In genomic region chr19:41862445-41862986, GRCh38 we compare ENCODE assay signal across 14 cellular contexts. TPM values are rescaled to one million over a fixed set of nuclear protein-coding genes. Genes with fewer than 3 reads are reported as not detected.
DNase-seq lines count a peak whose midpoint lies in the region; ATAC-seq, FAIRE-seq and TF ChIP-seq lines count a peak whose summit lies in the region.
"Had no signal": no experiment of that assay in that cellular context is flagged by ENCODE, and none has a peak within 500 bp of the region (broad histone marks: within the 10 kb centered on the region; RNA-seq: fewer than 3 reads in every experiment).

No MANE protein-coding gene starts in this region.

- RAD21 ChIA-PET in GM12878 (lab: Charles Lee; ENCODE audit: unreplicated experiment): interaction anchor here (1.0 to 1.4 kb wide), 3 partner anchors 11 to 83 kb away, joined by 3 to 7 read pairs (median 5); partner anchors contain the start of gene CD79A

- no peak for ATAC-seq in CD4-positive, alpha-beta T cell (ENCODE audit: poor library complexity)
- ATAC-seq in GM12878: no peak
- no peak for ATAC-seq in naive thymus-derived CD4-positive, alpha-beta T cell
- no peak for ATAC-seq in gastrocnemius medialis
- ATAC-seq: heart left ventricle had no signal

- H3K4me1 ChIP-seq in GM12878 (ENCODE audit: control insufficient read depth, insufficient read depth, low read length) (peaks cover 34% of the 10 kb centered on the region), gastrocnemius medialis (peaks cover 26 to 37% of the 10 kb centered on the region in 2 donors)
- peaks cover 44 to 46% of the 10 kb centered on the region in 2 donors for H3K4me1 ChIP-seq in naive thymus-derived CD4-positive, alpha-beta T cell (ENCODE audit: control insufficient read depth in 2 of 2, insufficient read depth in 2 of 2, low read length in 2 of 2)

- peak overlapping the region; percentile 73 for H3K4me3 Mint-ChIP-seq in CD4-positive, alpha-beta T cell
- H3K4me3 Mint-ChIP-seq in naive thymus-derived CD4-positive, alpha-beta T cell: peak overlapping the region; percentile 52 to 95 (median 90)

- no TSS peak for BruUV-seq in GM12878 (replicated peaks; lab: Mats Ljungman, UMichigan)

- DNase-seq in CD4-positive, alpha-beta T cell: no peak
- no peak for DNase-seq in GM12878 (ENCODE audit: low read depth, low spot score)
- no peak for DNase-seq in naive thymus-derived CD4-positive, alpha-beta T cell
- DNase-seq in effector CD8-positive, alpha-beta T cell (lab: John Stamatoyannopoulos, UW): no peak
- DNase-seq in NCI-H510A treated with DMSO at 0.1 percent for 48 hours (lab: John Stamatoyannopoulos, UW): no peak
- DNase-seq in HK-2 (ENCODE audit: unreplicated experiment): no peak
- DNase-seq in gastrocnemius medialis: no peak
- DNase-seq: activated gamma-delta T cell treated with Interleukin-2 at 50 U/mL for 16 hours, GDM1, heart left ventricle, thyroid gland had no signal

- H3K36me3 Mint-ChIP-seq in CD4-positive, alpha-beta T cell (ENCODE audit: low read depth): peaks cover 60% of the 10 kb centered on the region
- H3K36me3 Mint-ChIP-seq in naive thymus-derived CD4-positive, alpha-beta T cell: peaks cover 4 to 48% (median 19%) of the 10 kb centered on the region in 5 donors

- TF ChIP-seq POLR2A in GM12878 (IDR thresholded peaks at IDR 0.05; ENCODE audit: low read depth, low read length) (no peak; the same call in 1 of the 2 replicates), gastrocnemius medialis (IDR thresholded peaks at IDR 0.05) (no peak)

- no peak for TF ChIP-seq CTCF in CD4-positive, alpha-beta T cell (IDR thresholded peaks at IDR 0.05)
- TF ChIP-seq CTCF in GM12878 (IDR thresholded peaks at IDR 0.05 in 2 of 3, conservative IDR thresholded peaks at IDR 0.05 in 1 of 3; ENCODE audit: control insufficient read depth in 2 of 3, extremely low read depth in 1 of 3, insufficient read depth in 1 of 3, low read depth in 3 of 3, low read length in 3 of 3) (no peak), gastrocnemius medialis (IDR thresholded peaks at IDR 0.05 in 4 of 5, conservative IDR thresholded peaks at IDR 0.05 in 1 of 5) (no peak)

- no peak for TF ChIP-seq RAD21 in GM12878 (IDR thresholded peaks at IDR 0.05; ENCODE audit: insufficient read depth, low read depth, low read length)

- in situ Hi-C loops in GM12878 (cut with MboI): no loop called here
- in situ Hi-C loops in gastrocnemius medialis (cut with MboI; ENCODE audit: low sequenced_read_pairs in 4 of 4): loop anchor here in 2 of 4 donors (5.0 to 10.0 kb wide), 2 partner anchors 80 to 92 kb away; partner anchors contain the start of gene RABAC1 (in 1 of the 2)

- peaks cover 70% of the 10 kb centered on the region for H3K79me2 ChIP-seq in GM12878 (ENCODE audit: control insufficient read depth, insufficient read depth, low read length)

- CTCF ChIA-PET in CD4-positive, alpha-beta T cell (lab: Charles Lee): interaction anchor here (1.2 to 3.1 kb wide), 4 partner anchors 11 to 97 kb away, joined by 3 to 12 read pairs (median 6); partner anchors contain the start of gene RABAC1
- CTCF ChIA-PET in GM12878 (lab: Yijun Ruan, JAX): interaction anchor here (0.7 to 4.4 kb wide), 10 partner anchors 10 to 99 kb away, joined by 3 to 30 read pairs (median 4); partner anchors contain the start of gene RABAC1
- CTCF ChIA-PET in naive thymus-derived CD4-positive, alpha-beta T cell (lab: Charles Lee): interaction anchor here (0.6 to 1.5 kb wide), 6 partner anchors 8 to 90 kb away, joined by 3 to 8 read pairs (median 4); no protein-coding TSS in a partner anchor

- intact Hi-C loops in CD4-positive, alpha-beta T cell (cut with DNase I, micrococcal nuclease): no loop called here
- intact Hi-C loops in GM12878 (cut with micrococcal nuclease; ENCODE audit: unreplicated experiment) (no loop called here), gastrocnemius medialis (cut with DNase I; ENCODE audit: low total_unique reads) (loop anchor here (5.0 to 10.0 kb wide), 3 partner anchors 215 to 462 kb away; partner anchors contain the start of genes DEDD2, MEGF8 and ZNF574)
- intact Hi-C loops in naive thymus-derived CD4-positive, alpha-beta T cell (cut with micrococcal nuclease): no loop called here

- H3K9ac ChIP-seq in GM12878 (ENCODE audit: control insufficient read depth, insufficient read depth, low read length): peak overlapping the region; percentile 100

- SMC1A ChIA-PET in GM12878 (lab: Charles Lee; ENCODE audit: uncharacterized antibody, unreplicated experiment): interaction anchor here (0.6 to 1.6 kb wide), 3 partner anchors 10 to 90 kb away, joined by 3 to 8 read pairs (median 3); no protein-coding TSS in a partner anchor

- H3K9me3 ChIP-seq in CD4-positive, alpha-beta T cell (ENCODE audit: control insufficient read depth, low read length): no peaks in the 10 kb centered on the region
- H3K9me3 ChIP-seq in KOPT-K1 (ENCODE audit: insufficient read depth, low read length, poor library complexity, severe bottlenecking) (no peaks in the 10 kb centered on the region), GM12878 (replicated peaks; ENCODE audit: control insufficient read depth, insufficient read depth, low read length) (no peaks in the 10 kb centered on the region), gastrocnemius medialis (no peaks in the 10 kb centered on the region)
- H3K9me3 ChIP-seq in naive thymus-derived CD4-positive, alpha-beta T cell (ENCODE audit: control insufficient read depth in 2 of 3, low read length in 3 of 3): no peaks in the 10 kb centered on the region
- H3K9me3 ChIP-seq: heart left ventricle, right atrium auricular region, thyroid gland had no signal

- H3K27ac ChIP-seq in CD4-positive, alpha-beta T cell (ENCODE audit: low read depth, low read length): no peak overlapping the region
- H3K27ac ChIP-seq in KOPT-K1 (ENCODE audit: low read depth, low read length, poor library complexity, severe bottlenecking): peak overlapping the region; percentile 94
- H3K27ac ChIP-seq in GM12878 (ENCODE audit: control insufficient read depth, insufficient read depth): no peak overlapping the region; the same call in 1 of the 2 replicates
- peak overlapping the region; percentile 89 for H3K27ac ChIP-seq in naive thymus-derived CD4-positive, alpha-beta T cell (ENCODE audit: low read depth, low read length)
- H3K27ac ChIP-seq in gastrocnemius medialis: no peak overlapping the region
- H3K27ac ChIP-seq: right atrium auricular region, thyroid gland had no signal

- H4K20me1 ChIP-seq in GM12878 (ENCODE audit: control insufficient read depth, insufficient read depth): peaks cover 22% of the 10 kb centered on the region

- no peak for TF ChIP-seq EP300 in GM12878 (IDR thresholded peaks at IDR 0.05; ENCODE audit: borderline replicate concordance in 1 of 2, control insufficient read depth in 1 of 2, low read depth in 2 of 2, low read length in 2 of 2)

- POLR2A ChIA-PET in CD4-positive, alpha-beta T cell (lab: Charles Lee): interaction anchor here (1.0 to 2.4 kb wide), 4 partner anchors 9 to 25 kb away, joined by 3 to 21 read pairs (median 4); no protein-coding TSS in a partner anchor
- POLR2A ChIA-PET in GM12878 (lab: Charles Lee): interaction anchor here (0.8 to 2.4 kb wide), 4 partner anchors 9 to 24 kb away, joined by 3 to 14 read pairs (median 7); partner anchors contain the start of gene CD79A
- POLR2A ChIA-PET in naive thymus-derived CD4-positive, alpha-beta T cell (lab: Charles Lee): interaction anchor here (0.6 to 10.0 kb wide), 9 partner anchors 9 to 1245 kb away, joined by 3 to 220 read pairs (median 4); partner anchors contain the start of gene ARHGEF1

- H3K4me1 Mint-ChIP-seq in CD4-positive, alpha-beta T cell (ENCODE audit: low read depth): peaks cover 55% of the 10 kb centered on the region
- H3K4me1 Mint-ChIP-seq in naive thymus-derived CD4-positive, alpha-beta T cell: peaks cover 37 to 63% (median 52%) of the 10 kb centered on the region in 7 donors

- peak overlapping the region; percentile 86 for H3K27ac Mint-ChIP-seq in CD4-positive, alpha-beta T cell
- H3K27ac Mint-ChIP-seq in naive thymus-derived CD4-positive, alpha-beta T cell: peak overlapping the region in 7 of 9 donors; percentile 76 to 93 (median 81)

- H3K4me3 ChIP-seq in GM12878 (peak overlapping the region; percentile 94), gastrocnemius medialis (no peak overlapping the region)
- no peak overlapping the region for H3K4me3 ChIP-seq in naive thymus-derived CD4-positive, alpha-beta T cell (ENCODE audit: low read length)
- H3K4me3 ChIP-seq: right atrium auricular region, thyroid gland had no signal

- no peaks in the 10 kb centered on the region for H3K27me3 Mint-ChIP-seq in CD4-positive, alpha-beta T cell
- H3K27me3 Mint-ChIP-seq in naive thymus-derived CD4-positive, alpha-beta T cell: no peaks in the 10 kb centered on the region

- WGBS in GM12878 (ENCODE audit: insufficient coverage, insufficient replicate concordance, low lambda C conversion rate, missing lambda C conversion rate): 27% methylated on average over 2 of the region's 2 CpGs

- no peak overlapping the region for H2AFZ ChIP-seq in GM12878 (ENCODE audit: control insufficient read depth, low read depth, low read length)

- H3K36me3 ChIP-seq in KOPT-K1 (ENCODE audit: insufficient read depth, low read length) (peaks cover 69% of the 10 kb centered on the region), GM12878 (ENCODE audit: control insufficient read depth in 2 of 2, insufficient read depth in 2 of 2, low read length in 1 of 2) (peaks cover 26 to 30% of the 10 kb centered on the region in 2 experiments), gastrocnemius medialis (peaks cover 0 to 46% of the 10 kb centered on the region in 2 donors)
- peaks cover 16 to 50% (median 16%) of the 10 kb centered on the region in 3 experiments for H3K36me3 ChIP-seq in naive thymus-derived CD4-positive, alpha-beta T cell (ENCODE audit: control insufficient read depth in 2 of 3, insufficient read depth in 3 of 3, low read length in 3 of 3)

- no peaks in the 10 kb centered on the region for H3K9me3 Mint-ChIP-seq in CD4-positive, alpha-beta T cell
- no peaks in the 10 kb centered on the region for H3K9me3 Mint-ChIP-seq in naive thymus-derived CD4-positive, alpha-beta T cell

- FAIRE-seq in GM12878 (lab: Jason Lieb, UNC): no peak

- peak overlapping the region; percentile 84 for H3K4me2 ChIP-seq in GM12878 (ENCODE audit: control insufficient read depth, insufficient read depth)

- H3K27me3 ChIP-seq in CD4-positive, alpha-beta T cell (ENCODE audit: control insufficient read depth, insufficient read depth, low read length): no peaks in the 10 kb centered on the region
- H3K27me3 ChIP-seq in GM12878 (replicated peaks in 1 of 2; ENCODE audit: control insufficient read depth in 2 of 2, insufficient read depth in 2 of 2, low read length in 1 of 2) (no peaks in the 10 kb centered on the region), gastrocnemius medialis (no peaks in the 10 kb centered on the region)
- H3K27me3 ChIP-seq in naive thymus-derived CD4-positive, alpha-beta T cell (ENCODE audit: control insufficient read depth in 2 of 2, insufficient read depth in 2 of 2, low read length in 2 of 2): no peaks in the 10 kb centered on the region
- H3K27me3 ChIP-seq: heart left ventricle, right atrium auricular region, thyroid gland had no signal

RNA-seq across cellular contexts. Expression of gene RPS19, which starts 2.5 kb away (rescaled TPM):
- 1,000 to 10,000 TPM; 3,668 to 3,697 TPM for total RNA-seq in CD4-positive, alpha-beta T cell
- 337 and 389 TPM in 2 replicates for total RNA-seq in GM12878 (2013; cell fraction: nucleolus; rRNA removed)
- 2,833 and 3,056 TPM in 2 replicates for total RNA-seq in GM12878 (2014; rRNA removed)
- total RNA-seq in GM12878 (2014; rRNA removed; fragmentation: Illumina TruSeq; extraction: Trizol): 4,466 and 4,585 TPM in 2 replicates
- total RNA-seq in GM12878 (2021): 4,047 and 4,139 TPM in 2 replicates
- 3,782 TPM for polyA plus RNA-seq in GM12878 (2011; ENCODE audit: low read depth)
- 2,203 and 3,275 TPM in 2 replicates for polyA plus RNA-seq in GM12878 (2011; rRNA removed)
- polyA plus RNA-seq in GM12878 (2011; cell fraction: cytosol; rRNA removed): 6,871 and 7,631 TPM in 2 replicates
- 984 and 1,594 TPM in 2 replicates for polyA plus RNA-seq in GM12878 (2011; cell fraction: nucleus; rRNA removed)
- 5,988 and 6,622 TPM in 2 replicates for polyA plus RNA-seq in GM12878 (2012)
- 763 and 2,654 TPM in 2 replicates for polyA plus RNA-seq in GM12878 (2014; fragmentation: Illumina TruSeq; extraction: Trizol)
- polyA plus RNA-seq in GM12878 (2014; fragmentation: Nextera tagmentation; extraction: Ambion mirVana): 1,000 to 10,000 TPM; 5,523 to 5,578 TPM
- 2,615 and 3,329 TPM in 2 replicates for polyA plus RNA-seq in GM12878 (2014; rRNA removed)
- 1,000 to 10,000 TPM; 4,207 to 4,390 TPM for polyA plus RNA-seq in GM12878 (2016; fragmentation: Nextera tagmentation; extraction: Ambion mirVana)
- polyA minus RNA-seq in GM12878 (2011; rRNA and poly(A)+ RNA removed): 545 and 1,896 TPM in 2 replicates
- 1,252 and 1,303 TPM in 2 replicates for polyA minus RNA-seq in GM12878 (2011; cell fraction: cytosol; rRNA and poly(A)+ RNA removed)
- 228 and 274 TPM in 2 replicates for polyA minus RNA-seq in GM12878 (2011; cell fraction: nucleus; rRNA and poly(A)+ RNA removed)
- total RNA-seq in naive thymus-derived CD4-positive, alpha-beta T cell: 1,000 to 10,000 TPM; 2,739 to 3,712 (median 3,396) TPM
- 1,000 to 10,000 TPM; 6,645 to 7,822 TPM for polyA plus RNA-seq in naive thymus-derived CD4-positive, alpha-beta T cell
- total RNA-seq in gastrocnemius medialis: 100 to 1,000 TPM; 180 to 636 (median 401) TPM

RNA-seq across cellular contexts. Expression of gene CD79A, which starts 14.6 kb away (rescaled TPM):
- total RNA-seq in CD4-positive, alpha-beta T cell: 1 to 10 TPM; 3.7 to 3.8 TPM
- 163 and 166 TPM in 2 replicates for total RNA-seq in GM12878 (2013; cell fraction: nucleolus; rRNA removed)
- total RNA-seq in GM12878 (2014; rRNA removed) (370 and 414 TPM in 2 replicates), GM12878 (2014; rRNA removed; fragmentation: Illumina TruSeq; extraction: Trizol) (243 and 253 TPM in 2 replicates), GM12878 (2021) (357 and 368 TPM in 2 replicates), gastrocnemius medialis (under 1 TPM in 1 of 4 donors, not detected in 3; 0.20 TPM)
- 302 TPM for polyA plus RNA-seq in GM12878 (2011; ENCODE audit: low read depth)
- polyA plus RNA-seq in GM12878 (2011; rRNA removed) (117 and 280 TPM in 2 replicates), GM12878 (2014; fragmentation: Illumina TruSeq; extraction: Trizol) (97.1 and 294 TPM in 2 replicates), GM12878 (2014; fragmentation: Nextera tagmentation; extraction: Ambion mirVana) (10 to 100 TPM; 38.8 to 76.5 TPM), GM12878 (2014; rRNA removed) (400 and 502 TPM in 2 replicates), GM12878 (2016; fragmentation: Nextera tagmentation; extraction: Ambion mirVana) (100 to 1,000 TPM; 268 to 283 TPM)
- polyA plus RNA-seq in GM12878 (2011; cell fraction: cytosol; rRNA removed): 347 and 501 TPM in 2 replicates
- polyA plus RNA-seq in GM12878 (2011; cell fraction: nucleus; rRNA removed): 160 and 176 TPM in 2 replicates
- polyA plus RNA-seq in GM12878 (2012): 480 and 877 TPM in 2 replicates
- 144 and 359 TPM in 2 replicates for polyA minus RNA-seq in GM12878 (2011; rRNA and poly(A)+ RNA removed)
- 143 and 156 TPM in 2 replicates for polyA minus RNA-seq in GM12878 (2011; cell fraction: cytosol; rRNA and poly(A)+ RNA removed)
- 66.9 and 93.6 TPM in 2 replicates for polyA minus RNA-seq in GM12878 (2011; cell fraction: nucleus; rRNA and poly(A)+ RNA removed)
- 10 to 100 TPM in 1 of 5 experiments, 1 to 10 TPM in 4; 2.6 to 27.9 (median 2.8) TPM for total RNA-seq in naive thymus-derived CD4-positive, alpha-beta T cell
- polyA plus RNA-seq in naive thymus-derived CD4-positive, alpha-beta T cell: 10 to 100 TPM in 1 of 2 donors, 1 to 10 TPM in 1; 9.6 to 16.8 TPM

RNA-seq across cellular contexts. Expression of gene DMRTC2, which starts 17.7 kb away (rescaled TPM):
- total RNA-seq in CD4-positive, alpha-beta T cell: not detected
- not detected in 2 replicates for total RNA-seq in GM12878 (2013; cell fraction: nucleolus; rRNA removed)
- total RNA-seq in GM12878 (2014; rRNA removed) (not detected in 2 replicates), GM12878 (2014; rRNA removed; fragmentation: Illumina TruSeq; extraction: Trizol) (not detected in 2 replicates), GM12878 (2021) (not detected in 2 replicates), gastrocnemius medialis (not detected)
- not detected for polyA plus RNA-seq in GM12878 (2011; ENCODE audit: low read depth)
- polyA plus RNA-seq in GM12878 (2011; rRNA removed) (not detected in 2 replicates), GM12878 (2014; fragmentation: Illumina TruSeq; extraction: Trizol) (not detected in 2 replicates), GM12878 (2014; fragmentation: Nextera tagmentation; extraction: Ambion mirVana) (not detected), GM12878 (2014; rRNA removed) (not detected in 2 replicates), GM12878 (2016; fragmentation: Nextera tagmentation; extraction: Ambion mirVana) (not detected)
- polyA plus RNA-seq in GM12878 (2011; cell fraction: cytosol; rRNA removed): not detected in 2 replicates
- polyA plus RNA-seq in GM12878 (2011; cell fraction: nucleus; rRNA removed): not detected in 2 replicates
- polyA plus RNA-seq in GM12878 (2012): not detected in 2 replicates
- not detected in 2 replicates for polyA minus RNA-seq in GM12878 (2011; rRNA and poly(A)+ RNA removed)
- not detected in 2 replicates for polyA minus RNA-seq in GM12878 (2011; cell fraction: cytosol; rRNA and poly(A)+ RNA removed)
- not detected in 2 replicates for polyA minus RNA-seq in GM12878 (2011; cell fraction: nucleus; rRNA and poly(A)+ RNA removed)
- total RNA-seq in naive thymus-derived CD4-positive, alpha-beta T cell: under 1 TPM in 1 of 5 experiments, not detected in 4; 0.12 TPM
- not detected for polyA plus RNA-seq in naive thymus-derived CD4-positive, alpha-beta T cell
- total RNA-seq: heart left ventricle, HT-29, right atrium auricular region had no signal
- polyA plus RNA-seq: heart left ventricle had no signal

RNA-seq across cellular contexts. Expression of gene LYPD4, which starts 18.0 kb away (rescaled TPM):
- not detected for total RNA-seq in CD4-positive, alpha-beta T cell
- not detected in 2 replicates for total RNA-seq in GM12878 (2013; cell fraction: nucleolus; rRNA removed)
- total RNA-seq in GM12878 (2014; rRNA removed) (not detected in 2 replicates), GM12878 (2014; rRNA removed; fragmentation: Illumina TruSeq; extraction: Trizol) (not detected in 2 replicates), GM12878 (2021) (not detected in 2 replicates), gastrocnemius medialis (not detected)
- polyA plus RNA-seq in GM12878 (2011; ENCODE audit: low read depth): not detected
- polyA plus RNA-seq in GM12878 (2011; rRNA removed) (not detected in 2 replicates), GM12878 (2014; fragmentation: Illumina TruSeq; extraction: Trizol) (not detected in 2 replicates), GM12878 (2014; fragmentation: Nextera tagmentation; extraction: Ambion mirVana) (not detected), GM12878 (2014; rRNA removed) (not detected in 2 replicates), GM12878 (2016; fragmentation: Nextera tagmentation; extraction: Ambion mirVana) (not detected)
- not detected in 2 replicates for polyA plus RNA-seq in GM12878 (2011; cell fraction: cytosol; rRNA removed)
- not detected in 2 replicates for polyA plus RNA-seq in GM12878 (2011; cell fraction: nucleus; rRNA removed)
- not detected in 2 replicates for polyA plus RNA-seq in GM12878 (2012)
- polyA minus RNA-seq in GM12878 (2011; rRNA and poly(A)+ RNA removed): not detected in 2 replicates
- polyA minus RNA-seq in GM12878 (2011; cell fraction: cytosol; rRNA and poly(A)+ RNA removed): not detected in 2 replicates
- polyA minus RNA-seq in GM12878 (2011; cell fraction: nucleus; rRNA and poly(A)+ RNA removed): not detected in 2 replicates
- total RNA-seq in naive thymus-derived CD4-positive, alpha-beta T cell: not detected
- polyA plus RNA-seq in naive thymus-derived CD4-positive, alpha-beta T cell: not detected
- total RNA-seq: heart left ventricle, HT-29, right atrium auricular region, thyroid gland had no signal
- polyA plus RNA-seq: heart left ventricle had no signal

RNA-seq across cellular contexts. Expression of gene ARHGEF1, which starts 20.5 kb away (rescaled TPM):
- total RNA-seq in CD4-positive, alpha-beta T cell: 1,000 to 10,000 TPM; 1,019 to 1,047 TPM
- 129 and 142 TPM in 2 replicates for total RNA-seq in GM12878 (2013; cell fraction: nucleolus; rRNA removed)
- total RNA-seq in GM12878 (2014; rRNA removed): 63.3 and 67.8 TPM in 2 replicates
- 21.2 and 21.7 TPM in 2 replicates for total RNA-seq in GM12878 (2014; rRNA removed; fragmentation: Illumina TruSeq; extraction: Trizol)
- 185 and 207 TPM in 2 replicates for total RNA-seq in GM12878 (2021)
- 58.7 TPM for polyA plus RNA-seq in GM12878 (2011; ENCODE audit: low read depth)
- polyA plus RNA-seq in GM12878 (2011; rRNA removed): 22.5 and 40.1 TPM in 2 replicates
- 52.3 and 74.7 TPM in 2 replicates for polyA plus RNA-seq in GM12878 (2011; cell fraction: cytosol; rRNA removed)
- polyA plus RNA-seq in GM12878 (2011; cell fraction: nucleus; rRNA removed): 425 and 583 TPM in 2 replicates
- polyA plus RNA-seq in GM12878 (2012): 158 and 192 TPM in 2 replicates
- polyA plus RNA-seq in GM12878 (2014; fragmentation: Illumina TruSeq; extraction: Trizol): 13.4 and 35.3 TPM in 2 replicates
- 1 to 10 TPM; 1.2 to 5.9 TPM for polyA plus RNA-seq in GM12878 (2014; fragmentation: Nextera tagmentation; extraction: Ambion mirVana)
- 151 and 182 TPM in 2 replicates for polyA plus RNA-seq in GM12878 (2014; rRNA removed)
- polyA plus RNA-seq in GM12878 (2016; fragmentation: Nextera tagmentation; extraction: Ambion mirVana): 100 to 1,000 TPM in 1 of 2 experiments, 10 to 100 TPM in 1; 89.7 to 110 TPM
- 21.7 and 42.7 TPM in 2 replicates for polyA minus RNA-seq in GM12878 (2011; rRNA and poly(A)+ RNA removed)
- 28.9 and 30.2 TPM in 2 replicates for polyA minus RNA-seq in GM12878 (2011; cell fraction: cytosol; rRNA and poly(A)+ RNA removed)
- 40.9 and 71.2 TPM in 2 replicates for polyA minus RNA-seq in GM12878 (2011; cell fraction: nucleus; rRNA and poly(A)+ RNA removed)
- total RNA-seq in naive thymus-derived CD4-positive, alpha-beta T cell: 1,000 to 10,000 TPM in 4 of 5 experiments, 100 to 1,000 TPM in 1; 662 to 1,236 (median 1,141) TPM
- polyA plus RNA-seq in naive thymus-derived CD4-positive, alpha-beta T cell: 100 to 1,000 TPM; 184 to 367 TPM
- 10 to 100 TPM; 12.1 to 21.6 (median 15.5) TPM for total RNA-seq in gastrocnemius medialis

Comparison
In these comparisons a context has a peak if more than half of its experiments do, and no peak if none do; other contexts are left out.
1. H3K27ac ChIP-seq: peak in KOPT-K1 (single experiment) and naive thymus-derived CD4-positive, alpha-beta T cell (single experiment); none in CD4-positive, alpha-beta T cell (single experiment), GM12878 (single experiment) and gastrocnemius medialis (0 of 4).
2. RNA of gene CD79A, which starts 14.6 kb away (total RNA-seq): 163 to 414 TPM in GM12878; 3.7 to 3.8 TPM in CD4-positive, alpha-beta T cell, 2.6 to 27.9 TPM in naive thymus-derived CD4-positive, alpha-beta T cell and 0.20 TPM in gastrocnemius medialis; every median in the first group is over 4 times any median in the second.